In the genomic region with DNA sequence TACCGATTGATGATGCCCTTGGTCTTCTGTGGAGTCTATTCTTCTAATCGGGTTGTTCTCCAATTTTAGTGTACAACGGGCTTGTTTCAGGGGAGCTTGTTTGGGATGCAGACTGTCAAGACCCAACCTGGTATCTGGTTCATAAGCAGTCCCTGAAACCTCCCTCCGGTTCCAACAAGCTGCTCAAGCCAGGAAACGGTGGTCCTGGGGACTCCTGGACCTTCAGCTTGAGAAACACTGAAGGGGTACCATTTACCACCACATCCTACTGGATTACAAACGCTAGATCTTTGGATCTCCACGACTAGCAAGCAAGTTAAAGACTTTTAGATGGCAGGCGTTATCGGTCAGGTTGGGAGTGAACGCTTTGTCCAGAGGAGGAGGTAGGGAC, we compare ENCODE assay signal across 8 cellular contexts. TPM values are rescaled to one million over a fixed set of nuclear protein-coding genes. Genes with fewer than 3 reads are reported as not detected.
DNase-seq lines count a peak whose midpoint lies in the region; ATAC-seq and TF ChIP-seq lines count a peak whose summit lies in the region.

No MANE protein-coding gene starts in this region.

- TF ChIP-seq POLR2A in vagina (IDR thresholded peaks at IDR 0.05), result no peak

- in situ Hi-C loops in astrocyte of the spinal cord (cut with HindIII; ENCODE audit: low sequenced_read_pairs), result no loop called here

- H3K4me1 ChIP-seq in right atrium auricular region (peaks cover 0 to 36% of the 10 kb centered on the region in 2 donors), muscle layer of duodenum (ENCODE audit: control insufficient read depth in 1 of 2, insufficient read depth in 2 of 2, low read length in 2 of 2) (peaks cover 2 to 39% of the 10 kb centered on the region in 2 donors), vagina (peaks cover 53% of the 10 kb centered on the region)

- no peak for TF ChIP-seq CTCF in right atrium auricular region (IDR thresholded peaks at IDR 0.05)
- TF ChIP-seq CTCF in astrocyte of the spinal cord (IDR thresholded peaks at IDR 0.05; ENCODE audit: low read depth, low read length), result no peak
- TF ChIP-seq CTCF in vagina (IDR thresholded peaks at IDR 0.05), result no peak

- H3K4me3 ChIP-seq in right atrium auricular region (peak overlapping the region; percentile 74 to 75), astrocyte of the spinal cord (ENCODE audit: low read depth, low read length) (peak overlapping the region; percentile 72), muscle layer of duodenum (ENCODE audit: low read depth in 1 of 2, low read length in 2 of 2) (peak overlapping the region; percentile 73 to 83), vagina (peak overlapping the region; percentile 63 to 84)

- no peaks in the 10 kb centered on the region for H3K27me3 ChIP-seq in right atrium auricular region
- H3K27me3 ChIP-seq in muscle layer of duodenum (ENCODE audit: low read depth, low read length), result no peaks in the 10 kb centered on the region
- no peaks in the 10 kb centered on the region for H3K27me3 ChIP-seq in vagina

- ATAC-seq in left cardiac atrium (no peak), HG03378 (IDR thresholded peaks at IDR 0.05; ENCODE audit: unreplicated experiment) (no peak), sciatic nerve (no peak)

- H3K9me3 ChIP-seq in right atrium auricular region, result no peaks in the 10 kb centered on the region
- H3K9me3 ChIP-seq in muscle layer of duodenum (ENCODE audit: control insufficient read depth in 1 of 2, low read length in 2 of 2), result no peaks in the 10 kb centered on the region
- no peaks in the 10 kb centered on the region for H3K9me3 ChIP-seq in vagina

- H3K27ac ChIP-seq in right atrium auricular region (peak overlapping the region; percentile 41 to 89), muscle layer of duodenum (ENCODE audit: low read length) (no peak overlapping the region), vagina (peak overlapping the region; percentile 93)

- no peaks in the 10 kb centered on the region for H3K36me3 ChIP-seq in right atrium auricular region
- H3K36me3 ChIP-seq in muscle layer of duodenum (ENCODE audit: control insufficient read depth in 1 of 2, insufficient read depth in 2 of 2, low read length in 2 of 2), result no peaks in the 10 kb centered on the region
- no peaks in the 10 kb centered on the region for H3K36me3 ChIP-seq in vagina

- no peak for DNase-seq in right atrium auricular region (ENCODE audit: low spot score)
- no peak for DNase-seq in left cardiac atrium
- DNase-seq in astrocyte of the spinal cord (ENCODE audit: low read depth, low spot score), result no peak
- DNase-seq in vagina (ENCODE audit: extremely low spot score in 2 of 2), result no peak
- no peak for DNase-seq in sciatic nerve (ENCODE audit: low spot score)
- no peak for DNase-seq in putamen (ENCODE audit: low spot score)

- intact Hi-C loops in left cardiac atrium (cut with DNase I), result no loop called here
- intact Hi-C loops in vagina (cut with DNase I), result loop anchor here (5.0 to 10.0 kb wide), 2 partner anchors 53 to 80 kb away; no protein-coding TSS in a partner anchor
- intact Hi-C loops in sciatic nerve (cut with DNase I), result loop anchor here (10.0 kb wide), 1 partner anchor 53 kb away; no protein-coding TSS in a partner anchor

RNA-seq across cellular contexts. Expression of a gene that starts 2.0 kb away (rescaled TPM):
- total RNA-seq in right atrium auricular region (1 to 10 TPM; 6.5 to 8.0 TPM), left cardiac atrium (10 to 100 TPM; 10.1 to 11.6 TPM), vagina (18.7 TPM), sciatic nerve (47.3 TPM)

RNA-seq across cellular contexts. Expression of a gene that starts 49.5 kb away (rescaled TPM):
- total RNA-seq in right atrium auricular region, result 10 to 100 TPM; 32.7 to 33.8 TPM
- 10 to 100 TPM; 48.0 to 58.1 TPM for total RNA-seq in left cardiac atrium
- total RNA-seq in vagina, result 42.0 TPM
- 118 TPM for total RNA-seq in sciatic nerve

Comparison
In these comparisons a context has a peak if more than half of its experiments do, and no peak if none do; other contexts are left out.
1. intact Hi-C loops: an anchor here in vagina (5.0 to 10.0 kb wide) and sciatic nerve (10.0 kb wide); none called in left cardiac atrium.